Comparison of ENCODE assay signal across 24 cellular contexts in genomic region chr2:172342056-172342455, GRCh38.
DNase-seq lines count a peak whose midpoint lies in the region; ATAC-seq and TF ChIP-seq lines count a peak whose summit lies in the region.
"Had no signal": no experiment of that assay in that cellular context is flagged by ENCODE, and none has a peak within 500 bp of the region (broad histone marks: within the 10 kb centered on the region; RNA-seq: fewer than 3 reads in every experiment).

No MANE protein-coding gene starts in this region.

- H3K4me1 ChIP-seq in heart left ventricle (peaks cover 0 to 31% (median 17%) of the 10 kb centered on the region in 12 donors), right atrium auricular region (peaks cover 0 to 14% of the 10 kb centered on the region in 2 donors), right cardiac atrium (ENCODE audit: control insufficient read depth, insufficient read depth, low read length) (peaks cover 7% of the 10 kb centered on the region), ovary (ENCODE audit: insufficient read depth) (peaks cover 8% of the 10 kb centered on the region)

- DNase-seq in heart left ventricle (peak in 1 of 5 donors; percentile 32), right atrium auricular region (ENCODE audit: low spot score) (no peak), right cardiac atrium (peak in 2 of 3 donors; percentile 32 to 69), ovary (peak in 4 of 5 donors; percentile 39 to 71 (median 50)), posterior cingulate gyrus (no peak), HCEC 1CT (no peak)
- no peak for DNase-seq in stimulated activated CD4-positive, alpha-beta T cell treated with anti-CD3 and anti-CD28 coated beads, Interleukin-2, amount 100 ng/mL, for 48 hours
- no peak for DNase-seq in activated naive CD4-positive, alpha-beta T cell treated with Interleukin-2 at 50 U/mL for 16 hours
- DNase-seq: activated B cell treated with CpG ODN at 0.5 μM for 24 hours; activated CD4-positive, alpha-beta T cell treated with anti-CD3 and anti-CD28 coated beads, Interleukin-2, amount 50 U/mL, for 1 hour; activated naive CD4-positive, alpha-beta T cell treated with anti-CD3 and anti-CD28 coated beads, Interleukin-2, amount 50 U/mL, for 16 hours; activated T-cell treated with anti-CD3 and anti-CD28 coated beads, Interleukin-2, amount 50 U/mL, for 72 hours; amniotic stem cell; CD4-positive, alpha-beta T cell; effector CD8-positive, alpha-beta T cell; kidney glomerular epithelial cell; naive B cell; NCI-H1092; NCI-H187; NCI-H2171; NCI-H524; stimulated activated CD4-positive, alpha-beta T cell treated with anti-CD3 and anti-CD28 coated beads, Interleukin-4, amount 100 ng/mL, for 1 hour; T-cell had no signal

- no peak for TF ChIP-seq POLR2A in heart left ventricle (IDR thresholded peaks at IDR 0.05)
- TF ChIP-seq POLR2A in ovary (IDR thresholded peaks at IDR 0.05) = no peak

- TF ChIP-seq CTCF in heart left ventricle (IDR thresholded peaks at IDR 0.05) = no peak
- no peak for TF ChIP-seq CTCF in right atrium auricular region (IDR thresholded peaks at IDR 0.05)
- TF ChIP-seq CTCF in ovary (IDR thresholded peaks at IDR 0.05) = no peak

- H3K36me3 ChIP-seq in heart left ventricle (no peaks in the 10 kb centered on the region), right atrium auricular region (no peaks in the 10 kb centered on the region), ovary (no peaks in the 10 kb centered on the region)

- H3K27ac ChIP-seq in heart left ventricle (peak overlapping the region in 7 of 12 donors; percentile 14 to 54 (median 35)), right atrium auricular region (peak overlapping the region in 1 of 2 donors; percentile 7), right cardiac atrium (ENCODE audit: low read length) (no peak overlapping the region), ovary (no peak overlapping the region)

- H3K4me3 ChIP-seq in heart left ventricle (no peak overlapping the region), right atrium auricular region (no peak overlapping the region), right cardiac atrium (ENCODE audit: low read length) (no peak overlapping the region), ovary (no peak overlapping the region)

- H3K9me3 ChIP-seq in heart left ventricle (peaks cover 0 to 28% (median 8%) of the 10 kb centered on the region in 12 donors), right atrium auricular region (peaks cover 0 to 15% of the 10 kb centered on the region in 2 donors), right cardiac atrium (ENCODE audit: control insufficient read depth, low read length) (peaks cover 2% of the 10 kb centered on the region), ovary (no peaks in the 10 kb centered on the region)

- H3K27me3 ChIP-seq in heart left ventricle (no peaks in the 10 kb centered on the region), right atrium auricular region (no peaks in the 10 kb centered on the region), right cardiac atrium (ENCODE audit: control insufficient read depth, insufficient read depth) (no peaks in the 10 kb centered on the region), ovary (no peaks in the 10 kb centered on the region)

- WGBS in heart left ventricle, 4 donors = 26 to 45% (median 31%) methylated on average over 3 of the region's 3 CpGs
- 32% methylated on average over 3 of the region's 3 CpGs for WGBS in right cardiac atrium
- WGBS in ovary, 3 donors = 0 to 11% (median 8%) methylated on average over 3 of the region's 3 CpGs

- ATAC-seq in heart left ventricle = peak in 3 of 4 donors; percentile 44 to 59 (median 46)
- ATAC-seq in right cardiac atrium = peak; percentile 43 to 77
- ATAC-seq: activated T-cell treated with anti-CD3 and anti-CD28 coated beads, Interleukin-2, amount 50 U/mL, for 72 hours; Panc1; T-cell had no signal

- intact Hi-C loops in heart left ventricle (cut with DNase I) = loop anchor here in 1 of 10 donors (5.0 kb wide), 1 partner anchor 60 kb away; no protein-coding TSS in a partner anchor
- intact Hi-C loops in right cardiac atrium (cut with DNase I) = no loop called here
- intact Hi-C loops in ovary (cut with DNase I) = no loop called here
- intact Hi-C loops in posterior cingulate gyrus (cut with DNase I) = no loop called here

- TF ChIP-seq EP300 in ovary (IDR thresholded peaks at IDR 0.05) = no peak

Comparison
In these comparisons a context has a peak if more than half of its experiments do, and no peak if none do; other contexts are left out.
1. DNase-seq: peak in right cardiac atrium (2 of 3) and ovary (4 of 5); none in right atrium auricular region (single experiment), posterior cingulate gyrus (0 of 10), stimulated activated CD4-positive, alpha-beta T cell treated with anti-CD3 and anti-CD28 coated beads, Interleukin-2, amount 100 ng/mL, for 48 hours (0 of 2), activated naive CD4-positive, alpha-beta T cell treated with Interleukin-2 at 50 U/mL for 16 hours (single experiment) and HCEC 1CT (single experiment).
2. H3K27ac ChIP-seq: peak in heart left ventricle (7 of 12); none in right cardiac atrium (single experiment) and ovary (0 of 2).